In the genomic region with DNA sequence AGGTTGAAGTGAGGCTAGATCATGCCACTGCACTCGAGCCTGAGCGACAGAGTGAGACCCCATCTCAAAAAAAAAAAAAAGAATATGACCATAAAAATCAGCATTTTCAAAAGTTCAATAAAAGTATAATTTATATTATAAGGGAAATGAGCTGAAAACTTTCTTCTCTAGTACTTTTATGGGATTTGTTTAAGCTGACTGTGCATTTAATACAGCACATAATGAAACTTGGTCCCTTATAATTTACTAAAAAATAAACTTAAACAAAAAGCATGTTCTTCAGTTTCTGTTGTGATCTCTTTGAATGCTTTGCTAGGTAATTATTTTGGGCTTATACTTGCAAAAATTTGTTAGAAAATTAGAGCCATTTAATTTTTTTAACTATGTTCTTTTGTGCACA, we compare ENCODE assay signal across 26 cellular contexts.
"Had no signal": no experiment of that assay in that cellular context is flagged by ENCODE, and none has a peak within 500 bp of the region (broad histone marks: within the 10 kb centered on the region; RNA-seq: fewer than 3 reads in every experiment).

No MANE protein-coding gene starts in this region.

- H3K4me2 ChIP-seq: neural progenitor cell, smooth muscle cell had no signal

- H3K27ac ChIP-seq: neural progenitor cell, ovary, parathyroid adenoma, psoas muscle, skin epidermis, spleen, stomach, thoracic aorta, thyroid gland, tibial nerve, upper lobe of left lung, vagina had no signal

- FAIRE-seq: urothelium cell line had no signal

- H3K4me3 ChIP-seq: neural progenitor cell, ovary, psoas muscle, skin epidermis, smooth muscle cell, spleen, stomach, thoracic aorta, thyroid gland, tibial nerve, upper lobe of left lung, vagina had no signal

- H3K4me1 ChIP-seq: neural progenitor cell, parathyroid adenoma, psoas muscle, spleen, stomach, thyroid gland, tibial nerve, upper lobe of left lung, vagina had no signal

- ATAC-seq: natural killer cell; psoas muscle; right cardiac atrium; sciatic nerve; stimulated activated effector memory CD8-positive, alpha-beta T cell treated with anti-CD3 and anti-CD28 coated beads, Interleukin-12 subunit alpha, Interleukin-12 subunit beta, amount 100 ng/mL, for 72 hours; stimulated activated naive B cell treated with anti-CD40 and anti-IgM and Interleukin-4, amounts not matched to agents 10 μg/mL and 1 μg/mL and 100 μg/mL, for 72 hours had no signal

- H3K27me3 ChIP-seq: neural progenitor cell, ovary, spleen, stomach, thyroid gland, tibial nerve, upper lobe of left lung, vagina had no signal

- H3K9me3 ChIP-seq: ovary, psoas muscle, spleen, stomach, thoracic aorta, thyroid gland, tibial nerve, vagina had no signal

- H3K36me3 ChIP-seq: neural progenitor cell, ovary, spleen, stomach, thoracic aorta, thyroid gland, tibial nerve, upper lobe of left lung, vagina had no signal

- DNase-seq: natural killer cell; occipital lobe; ovary; posterior cingulate gyrus; psoas muscle; right cardiac atrium; spleen; stimulated activated CD4-positive, alpha-beta T cell treated with anti-CD3 and anti-CD28 coated beads, Interleukin-12 subunit alpha, Interleukin-12 subunit beta, amount 100 ng/mL, for 4 hours; stimulated activated CD4-positive, alpha-beta T cell treated with anti-CD3 and anti-CD28 coated beads, Interleukin-1b, Interleukin-23, amount 100 ng/mL, for 48 hours; stimulated activated CD4-positive, alpha-beta T cell treated with anti-CD3 and anti-CD28 coated beads, Interleukin-4, amount 100 ng/mL, for 24 hours; stimulated activated naive B cell treated with anti-CD40 and anti-IgM and Interleukin-4, amounts not matched to agents 10 μg/mL and 1 μg/mL and 100 μg/mL, for 72 hours; stimulated activated naive CD4-positive, alpha-beta T cell treated with Interleukin-2 at 50 U/mL for 16 hours; stomach; thyroid gland; trophoblast cell; upper lobe of left lung had no signal

- H3K79me2 ChIP-seq: parathyroid adenoma had no signal

- H2AFZ ChIP-seq: parathyroid adenoma had no signal

- H3K9ac ChIP-seq: neural progenitor cell, parathyroid adenoma had no signal
